In the genomic region with DNA sequence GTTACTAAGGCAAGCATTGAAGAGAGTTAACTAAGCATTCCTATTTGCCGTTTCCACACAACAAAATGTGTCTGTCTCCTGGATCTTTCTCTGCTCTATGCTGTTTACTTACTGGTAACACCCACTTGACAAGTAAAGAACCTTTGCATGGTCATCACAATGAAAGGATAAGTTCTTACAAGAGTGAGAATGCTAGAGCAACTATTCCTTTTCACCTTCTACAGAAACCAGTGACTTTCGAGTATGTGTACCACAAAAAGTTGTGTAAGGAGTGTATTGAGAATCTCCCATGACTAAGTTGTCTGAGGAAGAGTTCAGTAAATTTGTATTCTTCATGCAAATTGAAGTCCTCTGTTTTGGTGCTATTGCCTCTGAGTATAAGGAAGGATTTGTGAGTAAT, we compare ENCODE assay signal across 1 cellular context.
TF ChIP-seq lines count a peak whose summit lies in the region.

No MANE protein-coding gene starts in this region.

TF ChIP-seq in IMR-90, 13 proteins besides CTCF, POLR2A, EP300 and RAD21:
- TF ChIP-seq CEBPB (IDR thresholded peaks at IDR 0.05; ENCODE audit: low read depth, low read length) (peak; percentile 23; the same call in 1 of the 2 replicates), FOS (IDR thresholded peaks at IDR 0.05; ENCODE audit: low read depth, low read length) (no peak), CHD1 (IDR thresholded peaks at IDR 0.05; ENCODE audit: low read depth, low read length) (no peak), BHLHE40 (IDR thresholded peaks at IDR 0.05; ENCODE audit: low read depth, low read length) (no peak), MXI1 (IDR thresholded peaks at IDR 0.05; ENCODE audit: borderline replicate concordance, low read depth, low read length) (no peak), MAZ (IDR thresholded peaks at IDR 0.05; ENCODE audit: borderline replicate concordance, low read depth, low read length) (no peak), SMC3 (IDR thresholded peaks at IDR 0.05; ENCODE audit: low read depth, low read length) (no peak), MAFK (IDR thresholded peaks at IDR 0.05; ENCODE audit: low read depth, low read length) (peak; percentile 26; the same call in 1 of the 2 replicates), RCOR1 (IDR thresholded peaks at IDR 0.05; ENCODE audit: insufficient replicate concordance, low read length) (no peak), RFX5 (IDR thresholded peaks at IDR 0.05; ENCODE audit: low read depth, low read length) (no peak)
- TF ChIP-seq, protein P1, sequence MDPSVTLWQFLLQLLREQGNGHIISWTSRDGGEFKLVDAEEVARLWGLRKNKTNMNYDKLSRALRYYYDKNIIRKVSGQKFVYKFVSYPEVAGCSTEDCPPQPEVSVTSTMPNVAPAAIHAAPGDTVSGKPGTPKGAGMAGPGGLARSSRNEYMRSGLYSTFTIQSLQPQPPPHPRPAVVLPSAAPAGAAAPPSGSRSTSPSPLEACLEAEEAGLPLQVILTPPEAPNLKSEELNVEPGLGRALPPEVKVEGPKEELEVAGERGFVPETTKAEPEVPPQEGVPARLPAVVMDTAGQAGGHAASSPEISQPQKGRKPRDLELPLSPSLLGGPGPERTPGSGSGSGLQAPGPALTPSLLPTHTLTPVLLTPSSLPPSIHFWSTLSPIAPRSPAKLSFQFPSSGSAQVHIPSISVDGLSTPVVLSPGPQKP (IDR thresholded peaks at IDR 0.05; ENCODE audit: borderline replicate concordance, low read depth, low read length), result no peak
